17 cellular contexts compared by ENCODE assay signal in genomic region chr2:132645943-132646804, GRCh38. TPM values are rescaled to one million over a fixed set of nuclear protein-coding genes. Genes with fewer than 3 reads are reported as not detected.
A peak's percentile ranks its signal among the peaks of the same experiment; 100 is the strongest.
DNase-seq lines count a peak whose midpoint lies in the region; ATAC-seq and TF ChIP-seq lines count a peak whose summit lies in the region.
"Had no signal": no experiment of that assay in that cellular context is flagged by ENCODE, and none has a peak within 500 bp of the region (broad histone marks: within the 10 kb centered on the region; RNA-seq: fewer than 3 reads in every experiment).

No MANE protein-coding gene starts in this region.

- H3K9me3 ChIP-seq in Karpas-422 (ENCODE audit: low read length) (no peaks in the 10 kb centered on the region), trophoblast cell (ENCODE audit: insufficient read depth, low read depth, low read length) (no peaks in the 10 kb centered on the region)
- H3K9me3 ChIP-seq: left lung, neutrophil had no signal

- H3K27me3 ChIP-seq in Karpas-422 (ENCODE audit: low read length) (no peaks in the 10 kb centered on the region), trophoblast cell (ENCODE audit: insufficient read depth, low read length) (no peaks in the 10 kb centered on the region)
- H3K27me3 ChIP-seq: left lung, neutrophil had no signal

- H3K79me1 ChIP-seq in trophoblast cell (ENCODE audit: low read length), result no peaks in the 10 kb centered on the region

- H3K27ac ChIP-seq in Karpas-422 (ENCODE audit: low read length) (peak overlapping the region; percentile 80), trophoblast cell (ENCODE audit: low read depth, low read length) (no peak overlapping the region)
- H3K27ac ChIP-seq: left lung, neutrophil, RWPE1 had no signal

- ATAC-seq in GM18907 (IDR thresholded peaks at IDR 0.05; ENCODE audit: unreplicated experiment) (peak; percentile 58), WTC11 (peak; percentile 24), HG02642 (IDR thresholded peaks at IDR 0.05; ENCODE audit: poor library complexity, unreplicated experiment) (no peak)
- ATAC-seq: activated CD8-positive, alpha-beta T cell treated with anti-CD3 and anti-CD28 coated beads for 36 hours had no signal

- no peaks in the 10 kb centered on the region for H3K9me3 Mint-ChIP-seq in WTC11
- H3K9me3 Mint-ChIP-seq: activated CD8-positive, alpha-beta T cell treated with anti-CD3 and anti-CD28 coated beads for 36 hours had no signal

- no peak overlapping the region for H2BK120ac ChIP-seq in trophoblast cell (ENCODE audit: insufficient read depth, low read length, poor library complexity)

- no peak overlapping the region for H4K12ac ChIP-seq in trophoblast cell (ENCODE audit: low read depth, low read length)

- H3K36me3 Mint-ChIP-seq in WTC11, result no peaks in the 10 kb centered on the region

- H3K4me1 ChIP-seq in Karpas-422 (ENCODE audit: low read length) (peaks cover 76% of the 10 kb centered on the region), trophoblast cell (ENCODE audit: control insufficient read depth in 1 of 2, insufficient read depth in 2 of 2, low read length in 2 of 2) (peaks cover 4% of the 10 kb centered on the region in 2 experiments)
- H3K4me1 ChIP-seq: left lung had no signal

- H2AK5ac ChIP-seq in trophoblast cell (ENCODE audit: low read length), result no peak overlapping the region

- no peak overlapping the region for H2BK5ac ChIP-seq in trophoblast cell (ENCODE audit: low read depth, low read length, poor library complexity)

- no peak overlapping the region for H3K4ac ChIP-seq in trophoblast cell (ENCODE audit: low read depth, low read length)

- H3K4me3 ChIP-seq in Karpas-422 (ENCODE audit: low read length) (peak overlapping the region; percentile 43), trophoblast cell (ENCODE audit: low read depth, low read length) (no peak overlapping the region)
- H3K4me3 ChIP-seq: left lung had no signal

- H4K8ac ChIP-seq in trophoblast cell (ENCODE audit: low read depth, low read length), result no peak overlapping the region

- no peaks in the 10 kb centered on the region for H4K20me1 ChIP-seq in Karpas-422 (ENCODE audit: insufficient read depth, low read depth, low read length)

- H3K14ac ChIP-seq in trophoblast cell (ENCODE audit: low read length), result no peak overlapping the region

- H3K36me3 ChIP-seq in Karpas-422 (ENCODE audit: insufficient read depth, low read length) (no peaks in the 10 kb centered on the region), trophoblast cell (ENCODE audit: control insufficient read depth in 1 of 2, insufficient read depth in 2 of 2, low read length in 2 of 2) (no peaks in the 10 kb centered on the region)
- H3K36me3 ChIP-seq: left lung, neutrophil had no signal

- CTCF ChIA-PET in WTC11 (lab: Charles Lee), result interaction anchor here (0.6 to 1.6 kb wide), 3 partner anchors 21 to 719 kb away, joined by 3 to 6 read pairs (median 4); no protein-coding TSS in a partner anchor

- POLR2A ChIA-PET in WTC11 (lab: Charles Lee), result no interaction called here

- no peak overlapping the region for H3K4me3 Mint-ChIP-seq in WTC11
- H3K4me3 Mint-ChIP-seq: activated CD8-positive, alpha-beta T cell treated with anti-CD3 and anti-CD28 coated beads for 36 hours had no signal

- H3K9ac ChIP-seq in Karpas-422 (ENCODE audit: low read length) (peak overlapping the region; percentile 53), trophoblast cell (ENCODE audit: low read length) (no peak overlapping the region)

- H3K27ac Mint-ChIP-seq in WTC11, result no peak overlapping the region
- H3K27ac Mint-ChIP-seq: activated CD8-positive, alpha-beta T cell treated with anti-CD3 and anti-CD28 coated beads for 36 hours had no signal

- H3K4me1 Mint-ChIP-seq in WTC11, result peaks cover 24% of the 10 kb centered on the region

- TF ChIP-seq CTCF in WTC11 (IDR thresholded peaks at IDR 0.05), result no peak

- no peak overlapping the region for H3K18ac ChIP-seq in trophoblast cell (ENCODE audit: low read length)

- H2AFZ ChIP-seq in Karpas-422 (ENCODE audit: low read length) (peak overlapping the region; percentile 34; the same call in 1 of the 2 replicates), trophoblast cell (ENCODE audit: insufficient read depth, low read length, poor library complexity) (no peak overlapping the region)

- no peaks in the 10 kb centered on the region for H3K27me3 Mint-ChIP-seq in WTC11 (ENCODE audit: low read depth)

- peak overlapping the region; percentile 70 for H3K4me2 ChIP-seq in Karpas-422 (ENCODE audit: low read depth, low read length, poor library complexity, severe bottlenecking)
- no peak overlapping the region for H3K4me2 ChIP-seq in trophoblast cell (ENCODE audit: low read length)

- no CpG with 5 or more reads among the region's 17 CpGs for WGBS in trophoblast cell (ENCODE audit: extremely low coverage, insufficient coverage, insufficient read length)

- H4K91ac ChIP-seq in trophoblast cell (ENCODE audit: low read depth, low read length), result no peak overlapping the region

- H2BK12ac ChIP-seq in trophoblast cell (ENCODE audit: low read length), result no peak overlapping the region

- no peaks in the 10 kb centered on the region for H3K79me2 ChIP-seq in Karpas-422 (ENCODE audit: low read length)
- H3K79me2 ChIP-seq in trophoblast cell (ENCODE audit: control insufficient read depth, insufficient read depth, low read length, poor library complexity), result no peaks in the 10 kb centered on the region

- DNase-seq in Karpas-422, result peak; percentile 95
- no peak for DNase-seq in WTC11 (ENCODE audit: low spot score)
- peak; percentile 42 for DNase-seq in pons (ENCODE audit: low spot score)
- no peak for DNase-seq in trophoblast cell
- DNase-seq in inferior parietal cortex (ENCODE audit: extremely low spot score), result no peak
- no peak for DNase-seq in NCI-H1436 treated with DMSO at 0.1 percent for 48 hours (lab: John Stamatoyannopoulos, UW)
- DNase-seq: activated CD8-positive, alpha-beta T cell treated with anti-CD3 and anti-CD28 coated beads for 36 hours; dermis blood vessel endothelial cell; GF-D8; NCI-H1436; NCI-H524; small intestine had no signal

- no peak overlapping the region for H3K23ac ChIP-seq in trophoblast cell (ENCODE audit: low read length)

- no peaks in the 10 kb centered on the region for H3K9me2 ChIP-seq in Karpas-422 (replicated peaks; ENCODE audit: insufficient read depth, low read length)

TF ChIP-seq in WTC11, 78 proteins besides CTCF, POLR2A, EP300 and RAD21:
- TF ChIP-seq NFYB (CRISPR knock-in tag; conservative IDR thresholded peaks at IDR 0.05; ENCODE audit: low read depth), result no peak
- no peak for TF ChIP-seq ZNF219 (CRISPR knock-in tag; IDR thresholded peaks at IDR 0.05; ENCODE audit: borderline replicate concordance)
- no peak for TF ChIP-seq IRF1 (CRISPR knock-in tag; IDR thresholded peaks at IDR 0.05)
- no peak for TF ChIP-seq ESRRA (CRISPR knock-in tag; IDR thresholded peaks at IDR 0.05; ENCODE audit: borderline replicate concordance)
- no peak for TF ChIP-seq GRHL2 (CRISPR knock-in tag; IDR thresholded peaks at IDR 0.05; ENCODE audit: insufficient replicate concordance, severe bottlenecking)
- TF ChIP-seq MYBL2 (CRISPR knock-in tag; IDR thresholded peaks at IDR 0.05), result no peak
- no peak for TF ChIP-seq ZSCAN18 (CRISPR knock-in tag; IDR thresholded peaks at IDR 0.05)
- TF ChIP-seq E2F4 (CRISPR knock-in tag; IDR thresholded peaks at IDR 0.05; ENCODE audit: borderline replicate concordance, low read depth), result no peak
- TF ChIP-seq ATF2 (CRISPR knock-in tag; IDR thresholded peaks at IDR 0.05; ENCODE audit: borderline replicate concordance, low read depth), result no peak
- no peak for TF ChIP-seq NR2C2 (CRISPR knock-in tag; IDR thresholded peaks at IDR 0.05)
- no peak for TF ChIP-seq NR1H2 (CRISPR knock-in tag; IDR thresholded peaks at IDR 0.05)

RNA-seq across cellular contexts. Expression of gene LYPD1, which starts 23.8 kb away (rescaled TPM):
- total RNA-seq in Karpas-422 (2014; rRNA removed; shearing (Covaris generic); ENCODE audit: low replicate concordance), result 0.29 TPM in 1 of 2 replicates, not detected in the other
- total RNA-seq in WTC11 (2021), result 2.8 to 4.7 TPM (median 4.1 TPM) in 3 replicates
- polyA plus RNA-seq in trophoblast cell (2013), result 1.6 TPM in 2 replicates
- total RNA-seq: activated CD8-positive, alpha-beta T cell treated with anti-CD3 and anti-CD28 coated beads for 36 hours had no signal

Comparison
In these comparisons a context has a peak if more than half of its experiments do, and no peak if none do; other contexts are left out.
1. DNase-seq: peak in Karpas-422 (single experiment) and pons (single experiment); none in WTC11 (single experiment), trophoblast cell (0 of 2), inferior parietal cortex (single experiment) and NCI-H1436 treated with DMSO at 0.1 percent for 48 hours (single experiment).